Comparison of ENCODE assay signal across 12 cellular contexts in the genomic region with DNA sequence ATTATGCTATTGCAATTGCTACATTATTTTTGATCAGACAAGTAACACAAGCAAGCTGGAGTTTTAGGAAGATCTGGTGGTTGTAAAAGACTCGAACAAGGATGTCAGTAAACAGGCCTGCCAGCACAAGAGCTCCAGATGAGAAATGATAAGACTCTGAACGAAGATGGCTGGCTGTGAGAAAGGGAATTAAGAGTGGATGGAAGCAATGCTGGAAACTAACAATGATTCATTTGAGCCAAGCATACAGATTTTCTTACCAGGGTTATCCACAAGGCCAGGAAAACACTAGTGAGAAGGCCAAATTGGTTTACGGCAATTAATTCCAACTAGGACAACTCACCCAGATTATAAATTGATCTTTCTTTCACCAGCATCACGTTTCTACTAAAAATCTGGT.
"Had no signal": no experiment of that assay in that cellular context is flagged by ENCODE, and none has a peak within 500 bp of the region (broad histone marks: within the 10 kb centered on the region; RNA-seq: fewer than 3 reads in every experiment).

No MANE protein-coding gene starts in this region.

- H3K9me3 ChIP-seq: body of pancreas, ovary, stomach, thoracic aorta, vagina had no signal

- DNase-seq: activated CD4-positive, alpha-beta T cell treated with anti-CD3 and anti-CD28 coated beads, Interleukin-2, amount 50 U/mL, for 48 hours; activated CD4-positive, CD25-positive, alpha-beta regulatory T cell treated with anti-CD3 and anti-CD28 coated beads, Interleukin-2, amount 50 U/mL, for 72 hours; activated naive CD4-positive, alpha-beta T cell; activated naive CD8-positive, alpha-beta T cell treated with anti-CD3 and anti-CD28 coated beads, Interleukin-2, amount 50 U/mL, for 24 hours; body of pancreas; endodermal cell; mammary epithelial cell; ovary; stimulated activated CD4-positive, alpha-beta T cell treated with anti-CD3 and anti-CD28 coated beads, Interleukin-4, amount 100 ng/mL, for 4 hours; stomach had no signal

- H3K27ac ChIP-seq: body of pancreas, ovary, stomach, thoracic aorta, vagina had no signal

- H3K4me3 ChIP-seq: body of pancreas, ovary, stomach, thoracic aorta, vagina had no signal

- H3K27me3 ChIP-seq: body of pancreas, ovary, stomach, vagina had no signal

- H3K36me3 ChIP-seq: ovary, thoracic aorta, vagina had no signal
